In the genomic region with DNA sequence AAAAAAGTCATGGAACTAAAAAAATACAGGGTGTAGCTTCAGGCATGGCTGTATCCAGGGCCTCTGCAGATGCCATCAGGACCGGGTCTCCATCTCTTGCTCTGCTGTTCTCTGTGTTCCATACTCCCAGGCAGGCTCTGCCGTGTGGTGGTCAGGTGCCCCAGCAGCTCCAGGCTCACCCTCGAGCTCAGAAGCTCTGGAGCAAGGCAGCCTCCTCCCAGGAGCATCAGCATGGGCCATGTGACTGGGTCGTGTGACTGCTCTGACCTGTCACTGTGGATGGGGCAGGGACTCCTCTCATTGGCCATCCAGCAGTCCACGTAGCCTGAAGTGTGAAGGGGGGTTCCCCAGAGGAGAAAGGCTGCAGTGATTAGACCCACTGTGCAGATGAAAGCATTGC, we compare ENCODE assay signal across 1 cellular context.
TF ChIP-seq lines count a peak whose summit lies in the region.

No MANE protein-coding gene starts in this region.

TF ChIP-seq in A549, 52 proteins besides CTCF, POLR2A, EP300 and RAD21:
- no peak for TF ChIP-seq KDM1A (IDR thresholded peaks at IDR 0.05; ENCODE audit: low read depth)
- TF ChIP-seq, protein P1, sequence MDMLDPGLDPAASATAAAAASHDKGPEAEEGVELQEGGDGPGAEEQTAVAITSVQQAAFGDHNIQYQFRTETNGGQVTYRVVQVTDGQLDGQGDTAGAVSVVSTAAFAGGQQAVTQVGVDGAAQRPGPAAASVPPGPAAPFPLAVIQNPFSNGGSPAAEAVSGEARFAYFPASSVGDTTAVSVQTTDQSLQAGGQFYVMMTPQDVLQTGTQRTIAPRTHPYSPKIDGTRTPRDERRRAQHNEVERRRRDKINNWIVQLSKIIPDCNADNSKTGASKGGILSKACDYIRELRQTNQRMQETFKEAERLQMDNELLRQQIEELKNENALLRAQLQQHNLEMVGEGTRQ (IDR thresholded peaks at IDR 0.05) = peak; percentile 61
